ENCODE assay signal across 2 cellular contexts in the genomic region with DNA sequence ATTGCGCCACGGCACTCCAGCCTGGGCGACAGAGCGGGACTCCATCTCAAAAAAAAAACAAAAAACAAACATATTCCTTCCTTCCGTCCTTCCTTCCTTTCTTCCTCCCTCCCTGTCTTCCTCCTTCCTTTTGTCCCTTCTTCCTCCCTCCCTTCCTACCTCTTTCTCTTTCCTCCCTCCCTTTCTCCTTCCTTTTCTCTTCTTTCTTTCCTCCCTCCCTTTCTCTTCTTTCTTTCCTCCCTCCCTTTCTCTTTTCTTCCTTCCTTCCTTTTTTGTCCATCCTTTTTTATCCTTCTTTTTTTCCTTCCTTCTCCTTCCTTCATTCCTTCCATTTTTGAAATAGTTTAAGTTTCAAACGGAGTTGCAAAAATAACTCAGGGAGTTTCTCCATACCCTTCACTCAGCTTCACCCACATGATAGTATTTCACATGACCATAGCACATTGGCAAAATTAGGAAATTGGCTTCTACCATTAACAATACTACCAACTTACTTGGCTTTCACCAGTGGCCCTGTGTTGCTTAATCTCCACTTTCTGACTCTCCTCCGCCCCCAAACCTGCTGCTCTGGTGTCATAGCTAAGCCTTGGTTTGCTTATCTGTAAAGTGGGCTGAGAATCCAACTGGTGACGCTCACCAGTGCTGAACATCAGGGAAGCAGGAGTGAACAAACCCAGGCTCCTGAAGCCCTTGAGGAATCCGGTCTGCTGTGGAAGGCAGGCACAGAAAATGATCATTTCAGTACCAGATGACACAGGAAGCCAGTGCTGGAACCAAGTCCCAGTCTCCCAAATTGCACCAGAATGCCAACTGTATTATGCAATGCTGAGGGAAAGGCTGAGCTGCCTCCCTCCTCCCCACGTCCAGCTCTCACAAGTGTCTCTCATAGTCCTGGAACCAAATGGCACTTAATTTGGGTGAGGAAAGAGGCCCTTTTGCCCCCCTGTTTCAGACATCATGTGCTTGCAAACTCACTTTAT.
TF ChIP-seq lines count a peak whose summit lies in the region.

No MANE protein-coding gene starts in this region.

TF ChIP-seq in WTC11, 78 proteins besides CTCF, POLR2A, EP300 and RAD21:
- no peak for TF ChIP-seq ZNF671 (CRISPR knock-in tag; IDR thresholded peaks at IDR 0.05)
- no peak for TF ChIP-seq ESRRA (CRISPR knock-in tag; IDR thresholded peaks at IDR 0.05; ENCODE audit: borderline replicate concordance)
TF ChIP-seq in WTC11: peak in this region for 0.

TF ChIP-seq in GM23338, 12 proteins besides CTCF, POLR2A, EP300 and RAD21:
- TF ChIP-seq STAT1 (IDR thresholded peaks at IDR 0.05; ENCODE audit: unreplicated experiment), result no peak
